ENCODE assay signal across 8 cellular contexts in genomic region chr11:47186937-47187681, GRCh38. TPM values are rescaled to one million over a fixed set of nuclear protein-coding genes. Genes with fewer than 3 reads are reported as not detected.
DNase-seq lines count a peak whose midpoint lies in the region; ATAC-seq, FAIRE-seq and TF ChIP-seq lines count a peak whose summit lies in the region.

No MANE protein-coding gene starts in this region.

- peak; percentile 42 to 69 (median 64) for ATAC-seq in natural killer cell

- no peaks in the 10 kb centered on the region for H3K9me3 ChIP-seq in testis

- peak overlapping the region; percentile 39 for H3K4me3 ChIP-seq in fibroblast of mammary gland (ENCODE audit: control insufficient read depth, low read depth, low read length)
- peak overlapping the region; percentile 67 to 70 for H3K4me3 ChIP-seq in testis

- DNase-seq in NAMALWA (ENCODE audit: low spot score) = peak; percentile 74
- peak; percentile 46 to 70 for DNase-seq in activated T-cell treated with anti-CD3 and anti-CD28 coated beads, Interleukin-2, amount 50 U/mL, for 48 hours
- DNase-seq in fibroblast of mammary gland (ENCODE audit: low read depth) = peak; percentile 47
- no peak for DNase-seq in natural killer cell
- DNase-seq in testis = peak; percentile 58
- no peak for DNase-seq in T-helper 9 cell
- DNase-seq in RCC 7860 (ENCODE audit: low spot score) = no peak

- H3K27me3 Mint-ChIP-seq in natural killer cell (ENCODE audit: low read depth in 2 of 2) = peaks cover 7 to 11% of the 10 kb centered on the region in 2 donors

- H3K9me3 Mint-ChIP-seq in natural killer cell = no peaks in the 10 kb centered on the region

- intact Hi-C loops in natural killer cell (cut with micrococcal nuclease) = no loop called here
- intact Hi-C loops in testis (cut with DNase I; ENCODE audit: low total_unique reads) = loop anchor here (10.0 kb wide), 1 partner anchor 78 kb away; no protein-coding TSS in a partner anchor

- TF ChIP-seq POLR2A in testis (IDR thresholded peaks at IDR 0.05) = no peak

- H3K4me1 Mint-ChIP-seq in natural killer cell = peaks cover 5 to 8% of the 10 kb centered on the region in 2 donors

- no peak for FAIRE-seq in RCC 7860 (lab: Jason Lieb, UNC)

- H3K27ac ChIP-seq in testis = peak overlapping the region; percentile 42 to 62

- TF ChIP-seq CTCF in GM12872 (IDR thresholded peaks at IDR 0.05; ENCODE audit: insufficient read depth, low read depth, low read length) (0 out of 3 replicates have a peak, but pooled peaks have one; percentile 1), fibroblast of mammary gland (conservative IDR thresholded peaks at IDR 0.05; ENCODE audit: control insufficient read depth, insufficient read depth, low read depth, low read length) (no peak), natural killer cell (IDR thresholded peaks at IDR 0.05) (no peak), testis (IDR thresholded peaks at IDR 0.05) (no peak)

- peak overlapping the region in 1 of 2 donors; percentile 10 for H3K27ac Mint-ChIP-seq in natural killer cell

- H3K36me3 Mint-ChIP-seq in natural killer cell = no peaks in the 10 kb centered on the region

- H3K27me3 ChIP-seq in testis = no peaks in the 10 kb centered on the region

- 0 to 1% methylated on average over 28 to 52 of the region's 53 CpGs for WGBS in testis, 2 donors

- no peaks in the 10 kb centered on the region for H3K36me3 ChIP-seq in testis (ENCODE audit: low read depth, missing control alignments)

- peaks cover 10% of the 10 kb centered on the region for H3K4me1 ChIP-seq in testis

- H3K4me3 Mint-ChIP-seq in natural killer cell = peak overlapping the region; percentile 70

RNA-seq across cellular contexts. Expression of gene PACSIN3, which starts 0.9 kb away (rescaled TPM):
- total RNA-seq in natural killer cell = 1 to 10 TPM in 1 of 3 donors, not detected in 2; 1.3 TPM
- total RNA-seq in testis = 10 to 100 TPM; 10.8 to 12.0 TPM
- polyA plus RNA-seq in testis (ENCODE audit: insufficient read depth, low read depth, low replicate concordance) = 11.0 TPM

RNA-seq across cellular contexts. Expression of gene ARFGAP2, which starts 10.4 kb away (rescaled TPM):
- total RNA-seq in natural killer cell (100 to 1,000 TPM; 199 to 236 (median 228) TPM), testis (100 to 1,000 TPM; 167 to 178 TPM)
- polyA plus RNA-seq in testis (ENCODE audit: insufficient read depth, low read depth, low replicate concordance) = 82.4 TPM

RNA-seq across cellular contexts. Expression of gene DDB2, which starts 27.7 kb away (rescaled TPM):
- total RNA-seq in natural killer cell (10 to 100 TPM; 66.0 to 75.4 (median 67.8) TPM), testis (10 to 100 TPM; 33.6 to 34.7 TPM)
- 20.7 TPM for polyA plus RNA-seq in testis (ENCODE audit: insufficient read depth, low read depth, low replicate concordance)

Comparison
In these comparisons a context has a peak if more than half of its experiments do, and no peak if none do; other contexts are left out.
1. DNase-seq: peak in NAMALWA (single experiment), activated T-cell treated with anti-CD3 and anti-CD28 coated beads, Interleukin-2, amount 50 U/mL, for 48 hours (2 of 2), fibroblast of mammary gland (single experiment) and testis (single experiment); none in natural killer cell (single experiment), T-helper 9 cell (single experiment) and RCC 7860 (single experiment).
2. RNA of gene PACSIN3, which starts 0.9 kb away (total RNA-seq): 10.8 to 12.0 TPM in testis; 1.3 TPM in natural killer cell; every median in the first group is over 4 times any median in the second.